8 cellular contexts compared by ENCODE assay signal in the genomic region with DNA sequence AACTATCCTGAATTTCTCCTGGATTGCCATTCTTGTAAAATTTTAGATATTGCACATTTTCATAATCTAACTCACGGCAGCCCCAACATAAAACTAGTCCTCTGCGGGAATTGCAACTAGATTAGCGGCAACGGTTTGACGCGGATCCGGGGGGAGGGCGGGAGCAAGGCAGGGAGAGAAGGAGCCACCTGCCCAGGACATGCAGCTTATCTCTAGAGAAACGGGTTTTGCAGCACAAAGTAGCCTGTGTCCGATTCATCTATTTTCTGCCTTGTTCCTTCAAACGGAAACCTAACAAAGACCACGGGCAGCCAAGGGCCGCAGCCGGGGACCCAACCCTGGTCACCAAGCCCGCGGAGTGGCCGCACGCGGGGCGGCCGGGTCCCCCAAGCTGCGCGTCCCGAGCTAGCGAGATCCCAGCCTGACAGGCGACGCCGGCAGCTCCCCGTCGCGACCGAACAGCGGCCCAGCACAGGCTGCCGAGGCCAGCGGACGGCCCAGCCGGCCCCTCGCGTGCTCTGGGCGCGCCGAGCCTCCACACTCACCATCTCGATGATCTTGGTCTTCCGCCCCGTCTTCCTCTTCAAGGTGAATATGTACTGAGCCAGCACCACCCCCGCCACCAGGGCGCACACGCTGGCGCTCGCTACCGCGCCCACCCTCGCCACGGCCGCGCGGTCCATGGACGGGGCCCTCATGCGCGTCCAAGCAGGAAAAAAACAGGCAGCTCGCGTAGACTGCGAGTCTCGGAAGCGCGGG. TPM values are rescaled to one million over a fixed set of nuclear protein-coding genes. Genes with fewer than 3 reads are reported as not detected.
DNase-seq lines count a peak whose midpoint lies in the region; ATAC-seq and TF ChIP-seq lines count a peak whose summit lies in the region.

A gene (minus strand): TSS at position 754 of the 759 bp plus-strand sequence. CDS start 71 bp downstream, at position 683.

- H3K4me3 ChIP-seq in PC-3 (ENCODE audit: low read length) (peak within 1 kb of the TSS; percentile 85), adrenal gland (peak within 1 kb of the TSS; percentile 54 to 99 (median 85)), right atrium auricular region (peak within 1 kb of the TSS; percentile 63 to 95), prostate gland (peak within 1 kb of the TSS; percentile 82 to 90)

- no peaks in the 10 kb centered on the region for H3K9me2 ChIP-seq in PC-3 (replicated peaks; ENCODE audit: low read length)

- H3F3A ChIP-seq in PC-3 (ENCODE audit: low read length, unreplicated experiment), result no peaks in the 10 kb centered on the region

- BruUV-seq in PC-3 (replicated peaks; lab: Mats Ljungman, UMichigan), result no TSS peak

- intact Hi-C loops in CD14-positive monocyte (cut with micrococcal nuclease) (loop anchor here (2.0 to 10.0 kb wide), 5 partner anchors 45 to 567 kb away; a partner anchor contains a TSS), PC-3 (cut with micrococcal nuclease) (loop anchor here (2.0 kb wide), 2 partner anchors 47 to 171 kb away; a partner anchor contains a TSS), adrenal gland (cut with DNase I) (no loop called here), prostate gland (cut with DNase I) (loop anchor here (5.0 to 10.0 kb wide), 4 partner anchors 45 to 257 kb away; a partner anchor contains a TSS)

- peak within 1 kb of the TSS; percentile 88 to 92 for H3K4me3 Mint-ChIP-seq in CD14-positive monocyte

- CTCF ChIA-PET in PC-3 (lab: Charles Lee), result interaction anchor here (0.6 to 1.6 kb wide), 3 partner anchors 46 to 297 kb away, joined by 3 to 7 read pairs (median 7); a partner anchor contains a TSS

- H3K27ac ChIP-seq in PC-3 (ENCODE audit: low read length) (peak within 1 kb of the TSS; percentile 51), adrenal gland (peak within 1 kb of the TSS; percentile 76 to 96 (median 94)), right atrium auricular region (peak within 1 kb of the TSS; percentile 92 to 94), prostate gland (peak within 1 kb of the TSS; percentile 94 to 96)

- POLR2A ChIA-PET in PC-3 (lab: Charles Lee; ENCODE audit: unreplicated experiment), result interaction anchor here (0.6 kb wide), 1 partner anchor 183 kb away, joined by 4 read pairs; no protein-coding TSS in a partner anchor

- H3K27me3 Mint-ChIP-seq in CD14-positive monocyte (ENCODE audit: low read depth in 3 of 3), result peaks cover 0 to 1% (median 1%) of the 10 kb centered on the region in 3 donors

- peaks cover 26% of the 10 kb centered on the region; the same call in 1 of the 2 replicates for H3K4me1 ChIP-seq in PC-3 (ENCODE audit: insufficient read depth, low read length)
- peaks cover 25 to 41% of the 10 kb centered on the region in 2 donors for H3K4me1 ChIP-seq in adrenal gland (replicated peaks in 1 of 2)
- peaks cover 0 to 27% of the 10 kb centered on the region in 2 donors for H3K4me1 ChIP-seq in right atrium auricular region
- no peaks in the 10 kb centered on the region for H3K4me1 ChIP-seq in prostate gland (replicated peaks)

- H3K9ac ChIP-seq in PC-3 (ENCODE audit: low read length), result peak within 1 kb of the TSS; percentile 93

- 0% methylated on average over 15 to 66 of the region's 66 CpGs for WGBS in adrenal gland, 4 donors
- WGBS in prostate gland, result under 1% methylated on average over 42 of the region's 66 CpGs

- peak in 1 of 2 donors; percentile 76 for TF ChIP-seq POLR2A in adrenal gland (IDR thresholded peaks at IDR 0.05)
- peak; percentile 76 for TF ChIP-seq POLR2A in prostate gland (IDR thresholded peaks at IDR 0.05)

- TF ChIP-seq CTCF in CD14-positive monocyte (IDR thresholded peaks at IDR 0.05), result no peak
- TF ChIP-seq CTCF in PC-3 (conservative IDR thresholded peaks at IDR 0.05; ENCODE audit: low read depth, low read length), result no peak
- TF ChIP-seq CTCF in adrenal gland (IDR thresholded peaks at IDR 0.05), result peak in 1 of 6 experiments; percentile 11
- TF ChIP-seq CTCF in right atrium auricular region (IDR thresholded peaks at IDR 0.05), result no peak
- TF ChIP-seq CTCF in prostate gland (IDR thresholded peaks at IDR 0.05), result no peak

- no peaks in the 10 kb centered on the region for H3K27me3 ChIP-seq in PC-3 (ENCODE audit: low read length)
- no peaks in the 10 kb centered on the region for H3K27me3 ChIP-seq in adrenal gland
- no peaks in the 10 kb centered on the region for H3K27me3 ChIP-seq in right atrium auricular region
- no peaks in the 10 kb centered on the region for H3K27me3 ChIP-seq in prostate gland (replicated peaks; ENCODE audit: insufficient read depth)

- H3K4me2 ChIP-seq in PC-3 (ENCODE audit: low read length), result peak within 1 kb of the TSS; percentile 88

- H3K9me3 ChIP-seq in PC-3 (ENCODE audit: low read length), result peaks cover 5% of the 10 kb centered on the region; the same call in 1 of the 2 replicates
- peaks cover 0 to 5% (median 0%) of the 10 kb centered on the region in 3 donors for H3K9me3 ChIP-seq in adrenal gland (replicated peaks in 1 of 3)
- H3K9me3 ChIP-seq in right atrium auricular region, result peaks cover 0 to 8% of the 10 kb centered on the region in 2 donors
- H3K9me3 ChIP-seq in prostate gland, result no peaks in the 10 kb centered on the region

- H3K36me3 ChIP-seq in PC-3 (ENCODE audit: low read depth, low read length) (0 out of 2 replicates have a peak, but pooled peaks cover 2% of the 10 kb centered on the region), adrenal gland (replicated peaks in 1 of 2) (no peaks in the 10 kb centered on the region), right atrium auricular region (no peaks in the 10 kb centered on the region), prostate gland (no peaks in the 10 kb centered on the region)

- peaks cover 32% of the 10 kb centered on the region for H4K20me1 ChIP-seq in PC-3 (ENCODE audit: low read length)

- H3K27ac Mint-ChIP-seq in CD14-positive monocyte, result peak within 1 kb of the TSS; percentile 84 to 94 (median 93)

- peaks cover 34% of the 10 kb centered on the region for H3K4me1 Mint-ChIP-seq in CD14-positive monocyte

- H3K79me2 ChIP-seq in PC-3 (ENCODE audit: low read length), result peaks cover 53% of the 10 kb centered on the region

- peaks cover 6% of the 10 kb centered on the region in 2 donors for H3K36me3 Mint-ChIP-seq in CD14-positive monocyte

- peaks cover 4 to 14% (median 9%) of the 10 kb centered on the region in 7 donors for H3K9me3 Mint-ChIP-seq in CD14-positive monocyte

- DNase-seq in CD14-positive monocyte (ENCODE audit: low spot score) (no peak), PC-3 (peak; percentile 35), adrenal gland (peak; percentile 38 to 61 (median 46)), right atrium auricular region (ENCODE audit: low spot score) (no peak), prostate gland (ENCODE audit: low spot score) (peak; percentile 20)

- ATAC-seq in GM19025 (IDR thresholded peaks at IDR 0.05; ENCODE audit: low read depth, unreplicated experiment) (peak; percentile 35), HG03159 (IDR thresholded peaks at IDR 0.05; ENCODE audit: unreplicated experiment) (peak; percentile 47), PC-3 (peak; percentile 31), HG03521 (IDR thresholded peaks at IDR 0.05; ENCODE audit: unreplicated experiment) (no peak)

- peak within 1 kb of the TSS; percentile 90 for H2AFZ ChIP-seq in PC-3 (ENCODE audit: low read length)

RNA-seq across cellular contexts. Expression of the gene that starts here (rescaled TPM):
- polyA plus RNA-seq in CD14-positive monocyte (10 to 100 TPM; 29.5 to 37.7 TPM), adrenal gland (10 to 100 TPM; 13.1 to 34.4 (median 23.6) TPM)
- total RNA-seq in PC-3 (2014; rRNA removed) (34.3 and 35.0 TPM in 2 replicates), adrenal gland (10 to 100 TPM in 7 of 8 donors, 1 to 10 TPM in 1; 10.0 to 65.5 (median 21.3) TPM), right atrium auricular region (10 to 100 TPM; 15.4 to 15.6 TPM), prostate gland (10 to 100 TPM; 16.9 to 23.9 TPM)

Comparison
In these comparisons a context has a peak if more than half of its experiments do, and no peak if none do; other contexts are left out.
1. DNase-seq: peak in PC-3 (single experiment), adrenal gland (7 of 7) and prostate gland (single experiment); none in CD14-positive monocyte (single experiment) and right atrium auricular region (single experiment).
2. intact Hi-C loops: an anchor here in CD14-positive monocyte (2.0 to 10.0 kb wide), PC-3 (2.0 kb wide) and prostate gland (5.0 to 10.0 kb wide); none called in adrenal gland.
3. Peak in every context shown above with its lines, with median percentiles within 50 percentile points of each other: H3K27ac ChIP-seq and H3K4me3 ChIP-seq.